ENCODE assay signal across 18 cellular contexts in the genomic region with DNA sequence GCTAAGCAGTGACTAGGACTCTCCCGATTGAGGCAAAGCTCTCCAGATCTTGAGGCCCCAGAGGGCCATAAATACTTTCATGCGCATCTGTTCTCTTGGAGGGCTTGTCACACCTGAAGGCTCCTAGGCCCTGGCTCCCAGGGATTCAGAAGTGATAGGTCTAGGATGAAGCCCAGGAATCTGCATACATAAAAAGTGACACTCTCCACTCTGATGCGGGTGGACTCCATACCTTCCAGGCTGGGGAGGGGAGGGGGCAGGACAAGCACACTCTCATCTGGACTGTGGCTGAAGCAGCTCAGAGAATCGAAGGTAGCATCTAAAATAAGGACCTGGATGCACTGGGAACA.
"Had no signal": no experiment of that assay in that cellular context is flagged by ENCODE, and none has a peak within 500 bp of the region (broad histone marks: within the 10 kb centered on the region; RNA-seq: fewer than 3 reads in every experiment).

No MANE protein-coding gene starts in this region.

- H3K27me3 ChIP-seq: cardiac muscle cell, heart left ventricle had no signal

- H3K36me3 Mint-ChIP-seq: activated CD8-positive, alpha-beta memory T cell treated with anti-CD3 and anti-CD28 coated beads, Interleukin-2, amount 10 ng/mL, durations not matched to agents 7 days and 5 days; activated naive CD4-positive, alpha-beta T cell treated with anti-CD3 and anti-CD28 coated beads, Interleukin-2, amount 10 ng/mL, durations not matched to agents 7 days and 5 days had no signal

- H3K4me1 Mint-ChIP-seq: activated naive CD4-positive, alpha-beta T cell treated with anti-CD3 and anti-CD28 coated beads, Interleukin-2, amount 10 ng/mL, durations not matched to agents 7 days and 5 days had no signal

- H3K4me3 Mint-ChIP-seq: activated CD4-positive, alpha-beta T cell treated with anti-CD3 and anti-CD28 coated beads, Interleukin-2, amount 10 ng/mL, durations not matched to agents 24 days and 14 days; activated CD8-positive, alpha-beta memory T cell treated with anti-CD3 and anti-CD28 coated beads, Interleukin-2, amount 10 ng/mL, durations not matched to agents 7 days and 5 days; activated CD8-positive, alpha-beta T cell treated with anti-CD3 and anti-CD28 coated beads for 36 hours; activated naive CD4-positive, alpha-beta T cell treated with anti-CD3 and anti-CD28 coated beads, Interleukin-2, amount 10 ng/mL, durations not matched to agents 7 days and 5 days had no signal

- H3K27ac ChIP-seq: cardiac muscle cell, heart left ventricle, thoracic aorta had no signal

- H3K4me3 ChIP-seq: cardiac muscle cell, heart left ventricle, smooth muscle cell, thoracic aorta had no signal

- H3K4me2 ChIP-seq: smooth muscle cell had no signal

- H3K27ac Mint-ChIP-seq: activated CD4-positive, alpha-beta T cell treated with anti-CD3 and anti-CD28 coated beads, Interleukin-2, amount 10 ng/mL, durations not matched to agents 24 days and 14 days; activated CD8-positive, alpha-beta memory T cell treated with anti-CD3 and anti-CD28 coated beads, Interleukin-2, amount 10 ng/mL, durations not matched to agents 7 days and 5 days; activated CD8-positive, alpha-beta T cell treated with anti-CD3 and anti-CD28 coated beads for 36 hours; activated naive CD4-positive, alpha-beta T cell treated with anti-CD3 and anti-CD28 coated beads, Interleukin-2, amount 10 ng/mL, durations not matched to agents 7 days and 5 days had no signal

- H3K9me3 ChIP-seq: heart left ventricle, thoracic aorta had no signal

- ATAC-seq: activated CD4-positive, CD25-positive, alpha-beta regulatory T cell treated with anti-CD3 and anti-CD28 coated beads, Interleukin-2, amount 50 U/mL, for 24 hours; activated CD8-positive, alpha-beta memory T cell treated with anti-CD3 and anti-CD28 coated beads, Interleukin-2, amount 10 ng/mL, durations not matched to agents 7 days and 5 days; activated CD8-positive, alpha-beta T cell treated with anti-CD3 and anti-CD28 coated beads for 36 hours; sciatic nerve; SK-N-SH treated with all-trans-retinoic acid at 6 μM for 48 hours had no signal

- H3K9me3 Mint-ChIP-seq: activated CD4-positive, alpha-beta T cell treated with anti-CD3 and anti-CD28 coated beads, Interleukin-2, amount 10 ng/mL, durations not matched to agents 24 days and 14 days; activated CD8-positive, alpha-beta T cell treated with anti-CD3 and anti-CD28 coated beads for 36 hours; activated naive CD4-positive, alpha-beta T cell treated with anti-CD3 and anti-CD28 coated beads, Interleukin-2, amount 10 ng/mL, durations not matched to agents 7 days and 5 days had no signal

- H3K36me3 ChIP-seq: cardiac muscle cell, heart left ventricle, thoracic aorta had no signal

- H3K27me3 Mint-ChIP-seq: activated CD8-positive, alpha-beta memory T cell treated with anti-CD3 and anti-CD28 coated beads, Interleukin-2, amount 10 ng/mL, durations not matched to agents 7 days and 5 days; activated CD8-positive, alpha-beta T cell treated with anti-CD3 and anti-CD28 coated beads for 36 hours had no signal

- DNase-seq: activated CD4-positive, alpha-beta T cell treated with anti-CD3 and anti-CD28 coated beads, Interleukin-2, amount 10 ng/mL, durations not matched to agents 24 days and 14 days; activated CD8-positive, alpha-beta memory T cell treated with anti-CD3 and anti-CD28 coated beads, Interleukin-2, amount 10 ng/mL, durations not matched to agents 7 days and 5 days; activated CD8-positive, alpha-beta T cell treated with anti-CD3 and anti-CD28 coated beads for 36 hours; activated effector memory CD4-positive, alpha-beta T cell treated with anti-CD3 and anti-CD28 coated beads, Interleukin-2, amount 50 U/mL, for 16 hours; activated naive CD4-positive, alpha-beta T cell treated with anti-CD3 and anti-CD28 coated beads, Interleukin-2, amount 10 ng/mL, durations not matched to agents 7 days and 5 days; activated T-cell treated with anti-CD3 and anti-CD28 coated beads for 4 hours; heart left ventricle; midbrain; occipital lobe; stimulated activated CD4-positive, alpha-beta T cell treated with anti-CD3 and anti-CD28 coated beads, Interleukin-15, amount 100 ng/mL, for 24 hours; stimulated activated CD8-positive, alpha-beta memory T cell treated with anti-CD3 and anti-CD28 coated beads, Interleukin-4, amount 100 ng/mL, for 48 hours; stimulated activated naive CD4-positive, alpha-beta T cell had no signal
